Comparison of ENCODE assay signal across 8 cellular contexts in the genomic region with DNA sequence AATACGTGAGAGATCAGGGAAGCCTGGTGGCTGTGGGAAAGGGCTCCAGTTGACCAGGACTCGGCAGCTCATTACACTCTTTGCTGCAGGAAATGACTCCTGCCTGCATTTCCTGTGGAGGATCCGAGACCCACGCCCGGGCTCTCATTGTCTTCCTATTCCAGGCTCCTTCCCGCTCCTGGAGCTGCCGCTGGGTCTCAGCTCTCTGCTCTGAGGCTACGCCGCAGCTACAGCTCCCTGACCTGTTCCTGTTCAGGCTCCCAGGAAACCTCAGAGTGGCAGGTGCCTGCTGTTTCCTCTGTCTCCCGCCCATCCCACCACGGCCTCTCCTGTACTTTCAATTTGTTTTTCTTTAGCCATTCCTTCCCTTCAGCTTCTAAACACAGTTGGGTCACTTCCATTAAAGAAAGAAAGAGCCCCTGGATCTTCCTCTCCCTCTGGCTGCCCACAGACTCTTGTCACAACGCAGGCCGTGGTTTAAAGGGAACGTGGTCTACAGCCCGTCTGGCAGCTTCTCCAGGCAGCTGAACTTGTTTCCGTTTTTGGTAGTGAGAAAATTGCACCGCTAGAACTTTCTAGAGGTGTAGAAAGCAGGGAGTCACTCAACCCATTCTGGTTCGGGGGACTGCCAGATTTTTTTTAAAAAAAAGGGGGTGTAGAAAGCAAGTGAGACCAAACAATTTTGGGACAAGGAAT.
A peak's percentile ranks its signal among the peaks of the same experiment; 100 is the strongest.
DNase-seq lines count a peak whose midpoint lies in the region; ATAC-seq and TF ChIP-seq lines count a peak whose summit lies in the region.

No MANE protein-coding gene starts in this region.

- peaks cover 14% of the 10 kb centered on the region for H3K79me1 ChIP-seq in trophoblast cell (ENCODE audit: low read length)

- no peaks in the 10 kb centered on the region for H3K36me3 ChIP-seq in trophoblast cell (ENCODE audit: control insufficient read depth in 1 of 2, insufficient read depth in 2 of 2, low read length in 2 of 2)

- H2AFZ ChIP-seq in trophoblast cell (ENCODE audit: insufficient read depth, low read length, poor library complexity), result no peak overlapping the region

- DNase-seq in EL (peak; percentile 19), MV-4-11 (lab: John Stamatoyannopoulos, UW) (peak; percentile 23), dorsolateral prefrontal cortex (no peak), trophoblast cell (no peak), NCI-H2227 treated with DMSO at 0.1 percent for 48 hours (lab: John Stamatoyannopoulos, UW) (no peak), NCI-H187 (lab: John Stamatoyannopoulos, UW) (no peak), posterior vena cava (ENCODE audit: low spot score) (no peak)

- H2BK12ac ChIP-seq in trophoblast cell (ENCODE audit: low read length), result no peak overlapping the region

- no peak overlapping the region for H3K18ac ChIP-seq in trophoblast cell (ENCODE audit: low read length)

- TF ChIP-seq CTCF in dorsolateral prefrontal cortex (IDR thresholded peaks at IDR 0.05 in 54 of 56, conservative IDR thresholded peaks at IDR 0.05 in 2 of 56; ENCODE audit: low read depth in 1 of 56, partially characterized antibody in 56 of 56), result no peak

- no peak overlapping the region for H3K14ac ChIP-seq in trophoblast cell (ENCODE audit: low read length)

- peak overlapping the region; percentile 19 for H4K91ac ChIP-seq in trophoblast cell (ENCODE audit: low read depth, low read length)

- H3K27me3 ChIP-seq in dorsolateral prefrontal cortex, result peaks cover 0 to 5% (median 0%) of the 10 kb centered on the region in 45 donors
- H3K27me3 ChIP-seq in trophoblast cell (ENCODE audit: insufficient read depth, low read length), result no peaks in the 10 kb centered on the region

- no peak overlapping the region for H2AK5ac ChIP-seq in trophoblast cell (ENCODE audit: low read length)

- H2BK5ac ChIP-seq in trophoblast cell (ENCODE audit: low read depth, low read length, poor library complexity), result no peak overlapping the region

- H3K9me3 ChIP-seq in trophoblast cell (ENCODE audit: insufficient read depth, low read depth, low read length), result no peaks in the 10 kb centered on the region

- no peak overlapping the region for H3K4me2 ChIP-seq in trophoblast cell (ENCODE audit: low read length)

- H3K4ac ChIP-seq in trophoblast cell (ENCODE audit: low read depth, low read length), result no peak overlapping the region

- H3K9ac ChIP-seq in trophoblast cell (ENCODE audit: low read length), result no peak overlapping the region

- H3K4me3 ChIP-seq in dorsolateral prefrontal cortex (peak overlapping the region in 42 of 59 donors; percentile 1 to 55 (median 32)), trophoblast cell (ENCODE audit: low read depth, low read length) (no peak overlapping the region)

- WGBS in trophoblast cell (ENCODE audit: extremely low coverage, insufficient coverage, insufficient read length), result no CpG with 5 or more reads among the region's 18 CpGs

- H3K79me2 ChIP-seq in trophoblast cell (ENCODE audit: control insufficient read depth, insufficient read depth, low read length, poor library complexity), result no peaks in the 10 kb centered on the region

- H3K23ac ChIP-seq in trophoblast cell (ENCODE audit: low read length), result no peak overlapping the region

- ATAC-seq in HG03432 (IDR thresholded peaks at IDR 0.05; ENCODE audit: unreplicated experiment), result no peak

- no peak overlapping the region for H4K8ac ChIP-seq in trophoblast cell (ENCODE audit: low read depth, low read length)

- intact Hi-C loops in dorsolateral prefrontal cortex (cut with DNase I), result loop anchor here in 1 of 2 donors (10.0 kb wide), 2 partner anchors 599 to 749 kb away; partner anchors contain the start of gene CDC20B
- intact Hi-C loops in posterior vena cava (cut with DNase I), result no loop called here

- H3K4me1 ChIP-seq in trophoblast cell (ENCODE audit: control insufficient read depth in 1 of 2, insufficient read depth in 2 of 2, low read length in 2 of 2), result peaks cover 4% of the 10 kb centered on the region in 2 experiments

- H4K12ac ChIP-seq in trophoblast cell (ENCODE audit: low read depth, low read length), result no peak overlapping the region

- H3K27ac ChIP-seq in dorsolateral prefrontal cortex, result peak overlapping the region in 5 of 59 donors; percentile 21 to 44 (median 28)
- H3K27ac ChIP-seq in trophoblast cell (ENCODE audit: low read depth, low read length), result no peak overlapping the region

- H2BK120ac ChIP-seq in trophoblast cell (ENCODE audit: insufficient read depth, low read length, poor library complexity), result no peak overlapping the region

Comparison
In these comparisons a context has a peak if more than half of its experiments do, and no peak if none do; other contexts are left out.
1. DNase-seq: peak in EL (single experiment) and MV-4-11 (single experiment); none in dorsolateral prefrontal cortex (0 of 10), trophoblast cell (0 of 2), NCI-H2227 treated with DMSO at 0.1 percent for 48 hours (single experiment), NCI-H187 (0 of 2) and posterior vena cava (single experiment).